8 cellular contexts compared by ENCODE assay signal in genomic region chr1:23634840-23635642, GRCh38. TPM values are rescaled to one million over a fixed set of nuclear protein-coding genes. Genes with fewer than 3 reads are reported as not detected.
DNase-seq lines count a peak whose midpoint lies in the region; ATAC-seq and TF ChIP-seq lines count a peak whose summit lies in the region.

No MANE protein-coding gene starts in this region.

- no peaks in the 10 kb centered on the region for H3K9me2 ChIP-seq in SU-DHL-6 (replicated peaks; ENCODE audit: insufficient read depth, low read length)

- ATAC-seq in body of pancreas (peak; percentile 83), GM19467 (IDR thresholded peaks at IDR 0.05; ENCODE audit: unreplicated experiment) (no peak)

- no peak overlapping the region for H3K27ac ChIP-seq in SU-DHL-6 (ENCODE audit: low read depth, low read length)
- peak overlapping the region; percentile 22 to 47 (median 36) for H3K27ac ChIP-seq in body of pancreas

- peaks cover 4% of the 10 kb centered on the region for H3K4me1 ChIP-seq in body of pancreas

- no peaks in the 10 kb centered on the region for H4K20me1 ChIP-seq in SU-DHL-6 (ENCODE audit: low read depth, low read length)

- no peak overlapping the region for H2AFZ ChIP-seq in SU-DHL-6 (ENCODE audit: low read depth, low read length, severe bottlenecking)

- H3K36me3 ChIP-seq in SU-DHL-6 (ENCODE audit: low read length) (no peaks in the 10 kb centered on the region), body of pancreas (replicated peaks in 1 of 2; ENCODE audit: insufficient read depth in 1 of 2, low read depth in 2 of 2) (no peaks in the 10 kb centered on the region)

- H3K27me3 ChIP-seq in SU-DHL-6 (ENCODE audit: low read length) (no peaks in the 10 kb centered on the region), body of pancreas (no peaks in the 10 kb centered on the region)

- WGBS in body of pancreas, 2 donors = 31 to 39% methylated on average over 17 of the region's 17 CpGs

- intact Hi-C loops in body of pancreas (cut with DNase I) = no loop called here

- peak overlapping the region; percentile 33 for H3K4me2 ChIP-seq in SU-DHL-6 (ENCODE audit: low read depth, low read length, poor library complexity, severe bottlenecking)

- H3K4me3 ChIP-seq in SU-DHL-6 (ENCODE audit: insufficient read depth, low read length, poor library complexity, severe bottlenecking) (no peak overlapping the region), body of pancreas (no peak overlapping the region)

- H3K9me3 ChIP-seq in SU-DHL-6 (ENCODE audit: insufficient read depth, low read length) (no peaks in the 10 kb centered on the region), body of pancreas (no peaks in the 10 kb centered on the region)

- 0 out of 2 replicates have a peak, but pooled peaks cover 6% of the 10 kb centered on the region for H3F3A ChIP-seq in SU-DHL-6 (ENCODE audit: insufficient read depth)

- H3K9ac ChIP-seq in SU-DHL-6 (ENCODE audit: low read length) = no peak overlapping the region; the same call in 1 of the 2 replicates

- DNase-seq in stimulated activated CD4-positive, alpha-beta T cell treated with anti-CD3 and anti-CD28 coated beads, Interleukin-15, amount 100 ng/mL, for 24 hours = peak; percentile 62
- no peak for DNase-seq in stimulated activated CD4-positive, alpha-beta T cell treated with anti-CD3 and anti-CD28 coated beads, Interleukin-4, amount 100 ng/mL, for 1 hour
- DNase-seq in NCI-H1105 (lab: John Stamatoyannopoulos, UW) = peak; percentile 56
- DNase-seq in body of pancreas = peak; percentile 63 to 71 (median 68)
- DNase-seq in hypothalamus (lab: John Stamatoyannopoulos, UW) = peak in 34 of 51 donors; percentile 4 to 63 (median 20)
- peak; percentile 55 for DNase-seq in renal cortical epithelial cell (ENCODE audit: low read depth)

- H3K79me2 ChIP-seq in SU-DHL-6 (ENCODE audit: insufficient read depth, low read length) = no peaks in the 10 kb centered on the region

- no peak for TF ChIP-seq POLR2A in body of pancreas (IDR thresholded peaks at IDR 0.05)

- peak; percentile 73 for TF ChIP-seq CTCF in SU-DHL-6 (IDR thresholded peaks at IDR 0.05; ENCODE audit: insufficient read depth, low read length, poor library complexity, severe bottlenecking)
- peak; percentile 84 to 96 (median 92) for TF ChIP-seq CTCF in body of pancreas (IDR thresholded peaks at IDR 0.05)

RNA-seq across cellular contexts. Expression of gene RPL11, which starts 56.6 kb away (rescaled TPM):
- 100 to 1,000 TPM; 553 to 720 TPM for total RNA-seq in body of pancreas
- total RNA-seq in renal cortical epithelial cell = 806 and 852 TPM in 2 replicates
